Comparison of ENCODE assay signal across 15 cellular contexts in genomic region chr1:115714572-115715141, GRCh38. TPM values are rescaled to one million over a fixed set of nuclear protein-coding genes. Genes with fewer than 3 reads are reported as not detected.
DNase-seq lines count a peak whose midpoint lies in the region; ATAC-seq and TF ChIP-seq lines count a peak whose summit lies in the region.
"Had no signal": no experiment of that assay in that cellular context is flagged by ENCODE, and none has a peak within 500 bp of the region (broad histone marks: within the 10 kb centered on the region; RNA-seq: fewer than 3 reads in every experiment).

No MANE protein-coding gene starts in this region.

- DNase-seq in body of pancreas (peak; percentile 56 to 78 (median 72)), left colon (peak; percentile 51 to 66), NCI-H1930 (lab: John Stamatoyannopoulos, UW) (no peak)
- DNase-seq: DMS 273 treated with DMSO at 0.1 percent for 48 hours; GOT3; hippocampal formation; mesenchymal stem cell; MV-4-11; stimulated activated CD4-positive, alpha-beta T cell treated with anti-CD3 and anti-CD28 coated beads, Interleukin-1b, Interleukin-23, amount 100 ng/mL, for 48 hours had no signal

- intact Hi-C loops in body of pancreas (cut with DNase I): no loop called here
- intact Hi-C loops in left colon (cut with DNase I, micrococcal nuclease): loop anchor here in 1 of 2 donors (5.0 kb wide), 1 partner anchor 48 kb away; no protein-coding TSS in a partner anchor

- no peak overlapping the region for H3K4me3 ChIP-seq in body of pancreas
- H3K4me3 ChIP-seq: vagina had no signal

- H3K27ac ChIP-seq in C4-2B (peak overlapping the region; percentile 44), body of pancreas (peak overlapping the region; percentile 36 to 74 (median 60))
- H3K27ac ChIP-seq: vagina had no signal

- TF ChIP-seq RAD21 in Ishikawa (IDR thresholded peaks at IDR 0.05; ENCODE audit: low read depth): 0 out of 2 replicates have a peak, but pooled peaks have one; percentile 6

- H3K9me3 ChIP-seq in body of pancreas: no peaks in the 10 kb centered on the region
- H3K9me3 ChIP-seq: vagina had no signal

- peak; percentile 87 for TF ChIP-seq EP300 in Ishikawa (IDR thresholded peaks at IDR 0.05; ENCODE audit: borderline replicate concordance)

- H3K4me1 ChIP-seq in body of pancreas: peaks cover 16% of the 10 kb centered on the region

- ATAC-seq in body of pancreas (peak; percentile 88), left colon (peak; percentile 87), GM19455 (IDR thresholded peaks at IDR 0.05; ENCODE audit: unreplicated experiment) (no peak), GM21526 (IDR thresholded peaks at IDR 0.05; ENCODE audit: low FRiP score, unreplicated experiment) (no peak), GM21737 (IDR thresholded peaks at IDR 0.05; ENCODE audit: unreplicated experiment) (no peak)

- 11 to 50% methylated on average over 1 of the region's 1 CpG for WGBS in body of pancreas, 2 donors

- H3K27me3 ChIP-seq in body of pancreas: no peaks in the 10 kb centered on the region
- H3K27me3 ChIP-seq: vagina had no signal

- H3K36me3 ChIP-seq in body of pancreas (replicated peaks in 1 of 2; ENCODE audit: insufficient read depth in 1 of 2, low read depth in 2 of 2): no peaks in the 10 kb centered on the region
- H3K36me3 ChIP-seq: vagina had no signal

- TF ChIP-seq CTCF in C4-2B (conservative IDR thresholded peaks at IDR 0.05) (no peak), body of pancreas (IDR thresholded peaks at IDR 0.05) (no peak)

- TF ChIP-seq POLR2A in body of pancreas (IDR thresholded peaks at IDR 0.05): no peak

TF ChIP-seq in Ishikawa, 13 proteins besides CTCF, POLR2A, EP300 and RAD21:
- peak; percentile 88 for TF ChIP-seq TCF12 (IDR thresholded peaks at IDR 0.05; ENCODE audit: low read depth)
- TF ChIP-seq TAF1 (IDR thresholded peaks at IDR 0.05; ENCODE audit: low read depth): no peak
- TF ChIP-seq USF1 (IDR thresholded peaks at IDR 0.05): no peak; the same call in 1 of the 2 replicates
- TF ChIP-seq NFIC (IDR thresholded peaks at IDR 0.05): peak; percentile 87
- TF ChIP-seq YY1 (IDR thresholded peaks at IDR 0.05; ENCODE audit: low read depth): no peak; the same call in 1 of the 2 replicates
- no peak for TF ChIP-seq ZBTB7A (IDR thresholded peaks at IDR 0.05; ENCODE audit: low read depth)
- TF ChIP-seq CEBPB (IDR thresholded peaks at IDR 0.05): no peak
- no peak for TF ChIP-seq EGR1 (IDR thresholded peaks at IDR 0.05)
- 0 out of 2 replicates have a peak, but pooled peaks have one; percentile 10 for TF ChIP-seq MAX (IDR thresholded peaks at IDR 0.05)
- TF ChIP-seq, protein P1, sequence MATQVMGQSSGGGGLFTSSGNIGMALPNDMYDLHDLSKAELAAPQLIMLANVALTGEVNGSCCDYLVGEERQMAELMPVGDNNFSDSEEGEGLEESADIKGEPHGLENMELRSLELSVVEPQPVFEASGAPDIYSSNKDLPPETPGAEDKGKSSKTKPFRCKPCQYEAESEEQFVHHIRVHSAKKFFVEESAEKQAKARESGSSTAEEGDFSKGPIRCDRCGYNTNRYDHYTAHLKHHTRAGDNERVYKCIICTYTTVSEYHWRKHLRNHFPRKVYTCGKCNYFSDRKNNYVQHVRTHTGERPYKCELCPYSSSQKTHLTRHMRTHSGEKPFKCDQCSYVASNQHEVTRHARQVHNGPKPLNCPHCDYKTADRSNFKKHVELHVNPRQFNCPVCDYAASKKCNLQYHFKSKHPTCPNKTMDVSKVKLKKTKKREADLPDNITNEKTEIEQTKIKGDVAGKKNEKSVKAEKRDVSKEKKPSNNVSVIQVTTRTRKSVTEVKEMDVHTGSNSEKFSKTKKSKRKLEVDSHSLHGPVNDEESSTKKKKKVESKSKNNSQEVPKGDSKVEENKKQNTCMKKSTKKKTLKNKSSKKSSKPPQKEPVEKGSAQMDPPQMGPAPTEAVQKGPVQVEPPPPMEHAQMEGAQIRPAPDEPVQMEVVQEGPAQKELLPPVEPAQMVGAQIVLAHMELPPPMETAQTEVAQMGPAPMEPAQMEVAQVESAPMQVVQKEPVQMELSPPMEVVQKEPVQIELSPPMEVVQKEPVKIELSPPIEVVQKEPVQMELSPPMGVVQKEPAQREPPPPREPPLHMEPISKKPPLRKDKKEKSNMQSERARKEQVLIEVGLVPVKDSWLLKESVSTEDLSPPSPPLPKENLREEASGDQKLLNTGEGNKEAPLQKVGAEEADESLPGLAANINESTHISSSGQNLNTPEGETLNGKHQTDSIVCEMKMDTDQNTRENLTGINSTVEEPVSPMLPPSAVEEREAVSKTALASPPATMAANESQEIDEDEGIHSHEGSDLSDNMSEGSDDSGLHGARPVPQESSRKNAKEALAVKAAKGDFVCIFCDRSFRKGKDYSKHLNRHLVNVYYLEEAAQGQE (IDR thresholded peaks at IDR 0.05; ENCODE audit: low read depth): no peak
- TF ChIP-seq FOXM1 (IDR thresholded peaks at IDR 0.05; ENCODE audit: borderline replicate concordance, low read depth): peak; percentile 70; the same call in 1 of the 2 replicates
- TF ChIP-seq TEAD4 (IDR thresholded peaks at IDR 0.05): peak; percentile 77
- TF ChIP-seq CREB1 (IDR thresholded peaks at IDR 0.05; ENCODE audit: low read depth): no peak

RNA-seq across cellular contexts. Expression of gene CASQ2, which starts 53.9 kb away (rescaled TPM):
- total RNA-seq in body of pancreas: under 1 TPM in 1 of 2 donors, not detected in 1; 0.26 TPM
- total RNA-seq in left colon: 1 to 10 TPM in 1 of 2 donors, under 1 TPM in 1; 0.46 to 6.6 TPM

Comparison
In these comparisons a context has a peak if more than half of its experiments do, and no peak if none do; other contexts are left out.
1. ATAC-seq: peak in body of pancreas (single experiment) and left colon (single experiment); none in GM19455 (single experiment), GM21526 (single experiment) and GM21737 (single experiment).
2. DNase-seq: peak in body of pancreas (4 of 4) and left colon (2 of 2); none in NCI-H1930 (0 of 2).